In genomic region chr7:101838837-101839483, GRCh38 we compare ENCODE assay signal across 26 cellular contexts. TPM values are rescaled to one million over a fixed set of nuclear protein-coding genes. Genes with fewer than 3 reads are reported as not detected.
DNase-seq lines count a peak whose midpoint lies in the region; ATAC-seq, FAIRE-seq and TF ChIP-seq lines count a peak whose summit lies in the region.
"Had no signal": no experiment of that assay in that cellular context is flagged by ENCODE, and none has a peak within 500 bp of the region (broad histone marks: within the 10 kb centered on the region; RNA-seq: fewer than 3 reads in every experiment).

No MANE protein-coding gene starts in this region.

- no peak overlapping the region for H3K9ac ChIP-seq in SU-DHL-6 (ENCODE audit: low read length)
- H3K9ac ChIP-seq: GM23248 had no signal

- H3K9me3 Mint-ChIP-seq in nephron progenitor cell: peaks cover 42% of the 10 kb centered on the region
- peaks cover 0 to 6% of the 10 kb centered on the region in 2 donors for H3K9me3 Mint-ChIP-seq in stimulated activated naive CD8-positive, alpha-beta T cell treated with anti-CD3 and anti-CD28 coated beads, Interleukin-15, amount 100 ng/mL, for 72 hours
- H3K9me3 Mint-ChIP-seq: activated CD4-positive, alpha-beta T cell treated with anti-CD3 and anti-CD28 coated beads, Interleukin-2, amount 10 ng/mL, durations not matched to agents 7 days and 5 days; activated naive CD4-positive, alpha-beta T cell treated with anti-CD3 and anti-CD28 coated beads, Interleukin-2, amount 10 ng/mL, durations not matched to agents 7 days and 5 days; natural killer cell treated with Interleukin-12 subunit alpha and Interleukin-12 subunit beta and Interleukin-15 and Interleukin-18, amount 100 ng/mL, for 72 hours; T-helper 2 cell treated with Interferon-gamma antibody and Interleukin-4, amounts not matched to agents 5 μg/mL and 100 μg/mL, for 36 hours had no signal

- peaks cover 18% of the 10 kb centered on the region for H3K4me1 Mint-ChIP-seq in nephron progenitor cell
- peaks cover 5% of the 10 kb centered on the region for H3K4me1 Mint-ChIP-seq in stimulated activated naive CD8-positive, alpha-beta T cell treated with anti-CD3 and anti-CD28 coated beads, Interleukin-15, amount 100 ng/mL, for 72 hours
- H3K4me1 Mint-ChIP-seq: activated CD4-positive, alpha-beta T cell treated with anti-CD3 and anti-CD28 coated beads, Interleukin-2, amount 10 ng/mL, durations not matched to agents 7 days and 5 days; activated naive CD4-positive, alpha-beta T cell treated with anti-CD3 and anti-CD28 coated beads, Interleukin-2, amount 10 ng/mL, durations not matched to agents 7 days and 5 days had no signal

- peaks cover 25% of the 10 kb centered on the region for H4K20me1 ChIP-seq in SU-DHL-6 (ENCODE audit: low read depth, low read length)

- H3K4me3 Mint-ChIP-seq in nephron progenitor cell: no peak overlapping the region
- H3K4me3 Mint-ChIP-seq in stimulated activated naive CD8-positive, alpha-beta T cell treated with anti-CD3 and anti-CD28 coated beads, Interleukin-15, amount 100 ng/mL, for 72 hours: no peak overlapping the region
- H3K4me3 Mint-ChIP-seq: activated CD4-positive, alpha-beta T cell treated with anti-CD3 and anti-CD28 coated beads, Interleukin-2, amount 10 ng/mL, durations not matched to agents 7 days and 5 days; activated naive CD4-positive, alpha-beta T cell treated with anti-CD3 and anti-CD28 coated beads, Interleukin-2, amount 10 ng/mL, durations not matched to agents 7 days and 5 days; CD8-positive, alpha-beta T cell; natural killer cell treated with Interleukin-12 subunit alpha and Interleukin-12 subunit beta and Interleukin-15 and Interleukin-18, amount 100 ng/mL, for 72 hours; T-helper 2 cell treated with Interferon-gamma antibody and Interleukin-4, amounts not matched to agents 5 μg/mL and 100 μg/mL, for 36 hours had no signal

- intact Hi-C loops in transverse colon (cut with DNase I; ENCODE audit: low total_unique reads): no loop called here

- no peak overlapping the region for H2AFZ ChIP-seq in SU-DHL-6 (ENCODE audit: low read depth, low read length, severe bottlenecking)
- H2AFZ ChIP-seq: GM23248 had no signal

- TF ChIP-seq RAD21 in A549 (conservative IDR thresholded peaks at IDR 0.05 in 1 of 2, IDR thresholded peaks at IDR 0.05 in 1 of 2): no peak

- H3K36me3 ChIP-seq in SU-DHL-6 (ENCODE audit: low read length): peaks cover 21% of the 10 kb centered on the region
- H3K36me3 ChIP-seq in cardiac muscle cell: no peaks in the 10 kb centered on the region
- H3K36me3 ChIP-seq in transverse colon: no peaks in the 10 kb centered on the region
- H3K36me3 ChIP-seq: left lung, prostate gland had no signal

- in situ Hi-C loops in transverse colon (cut with MboI; ENCODE audit: low pct_ligation_motif_present in 1 of 4, low pct_unique_long_range_greater_than_20kb in 1 of 4, low sequenced_read_pairs in 3 of 4): no loop called here

- H3F3A ChIP-seq in SU-DHL-6 (ENCODE audit: insufficient read depth): peaks cover 36% of the 10 kb centered on the region

- H3K4me3 ChIP-seq in A549 (no peak overlapping the region), SU-DHL-6 (ENCODE audit: insufficient read depth, low read length, poor library complexity, severe bottlenecking) (no peak overlapping the region), cardiac muscle cell (no peak overlapping the region), transverse colon (no peak overlapping the region)
- H3K4me3 ChIP-seq: dorsolateral prefrontal cortex, GM23248, left lung, prostate gland, skin epidermis had no signal

- H3K4me2 ChIP-seq in A549: no peak overlapping the region
- peak overlapping the region; percentile 1 for H3K4me2 ChIP-seq in SU-DHL-6 (ENCODE audit: low read depth, low read length, poor library complexity, severe bottlenecking)

- no peak for FAIRE-seq in A549 (lab: Jason Lieb, UNC)

- H3K79me2 ChIP-seq in SU-DHL-6 (ENCODE audit: insufficient read depth, low read length): peaks cover 100% of the 10 kb centered on the region

- TF ChIP-seq EP300 in A549 (IDR thresholded peaks at IDR 0.05): no peak
- TF ChIP-seq EP300 in transverse colon (IDR thresholded peaks at IDR 0.05; ENCODE audit: low read depth): no peak

- ATAC-seq in A549 (peak; percentile 30 to 48; a peak in 5 of 6 replicates), GM21526 (IDR thresholded peaks at IDR 0.05; ENCODE audit: low FRiP score, unreplicated experiment) (no peak)
- ATAC-seq in stimulated activated naive CD8-positive, alpha-beta T cell treated with anti-CD3 and anti-CD28 coated beads, Interleukin-15, amount 100 ng/mL, for 72 hours: no peak
- ATAC-seq: CD8-positive, alpha-beta T cell; left lung; natural killer cell treated with Interleukin-12 subunit alpha and Interleukin-12 subunit beta and Interleukin-15 and Interleukin-18, amount 100 ng/mL, for 72 hours had no signal

- peaks cover 7% of the 10 kb centered on the region for H3K27me3 Mint-ChIP-seq in nephron progenitor cell (ENCODE audit: low read depth, poor library complexity)
- H3K27me3 Mint-ChIP-seq in stimulated activated naive CD8-positive, alpha-beta T cell treated with anti-CD3 and anti-CD28 coated beads, Interleukin-15, amount 100 ng/mL, for 72 hours: no peaks in the 10 kb centered on the region
- H3K27me3 Mint-ChIP-seq: activated CD4-positive, alpha-beta T cell treated with anti-CD3 and anti-CD28 coated beads, Interleukin-2, amount 10 ng/mL, durations not matched to agents 7 days and 5 days; activated naive CD4-positive, alpha-beta T cell treated with anti-CD3 and anti-CD28 coated beads, Interleukin-2, amount 10 ng/mL, durations not matched to agents 7 days and 5 days; natural killer cell treated with Interleukin-12 subunit alpha and Interleukin-12 subunit beta and Interleukin-15 and Interleukin-18, amount 100 ng/mL, for 72 hours had no signal

- DNase-seq in A549 (ENCODE audit: low read depth in 1 of 2, low spot score in 1 of 2) (no peak), cardiac muscle cell (ENCODE audit: low read depth in 1 of 2, low spot score in 1 of 2) (no peak), nephron progenitor cell (no peak), transverse colon (no peak), DMS153 treated with DMSO at 0.1 percent for 48 hours (lab: John Stamatoyannopoulos, UW; ENCODE audit: unreplicated experiment) (no peak)
- DNase-seq in stimulated activated naive CD8-positive, alpha-beta T cell treated with anti-CD3 and anti-CD28 coated beads, Interleukin-15, amount 100 ng/mL, for 72 hours: no peak
- DNase-seq: activated CD4-positive, alpha-beta T cell treated with anti-CD3 and anti-CD28 coated beads, Interleukin-2, amount 10 ng/mL, durations not matched to agents 7 days and 5 days; activated naive CD4-positive, alpha-beta T cell treated with anti-CD3 and anti-CD28 coated beads, Interleukin-2, amount 10 ng/mL, durations not matched to agents 7 days and 5 days; AML-193; anterior cingulate cortex; CD8-positive, alpha-beta T cell; DMS53; GDM1; GM23248; NCI-H1048; NCI-H1694 treated with DMSO at 0.1 percent for 48 hours; stimulated activated CD4-positive, alpha-beta T cell treated with anti-CD3 and anti-CD28 coated beads, Interleukin-1b, Interleukin-23, amount 100 ng/mL, for 48 hours had no signal

- peaks cover 66% of the 10 kb centered on the region for H3K36me3 Mint-ChIP-seq in nephron progenitor cell (ENCODE audit: low read depth)
- H3K36me3 Mint-ChIP-seq: activated naive CD4-positive, alpha-beta T cell treated with anti-CD3 and anti-CD28 coated beads, Interleukin-2, amount 10 ng/mL, durations not matched to agents 7 days and 5 days; natural killer cell treated with Interleukin-12 subunit alpha and Interleukin-12 subunit beta and Interleukin-15 and Interleukin-18, amount 100 ng/mL, for 72 hours had no signal

- H3K9me3 ChIP-seq in A549 (no peaks in the 10 kb centered on the region), SU-DHL-6 (ENCODE audit: insufficient read depth, low read length) (no peaks in the 10 kb centered on the region), cardiac muscle cell (ENCODE audit: low read depth) (no peaks in the 10 kb centered on the region), transverse colon (no peaks in the 10 kb centered on the region)
- H3K9me3 ChIP-seq: left lung, prostate gland had no signal

- POLR2A ChIA-PET in A549 (lab: Yijun Ruan, JAX): no interaction called here

- H3K27me3 ChIP-seq in SU-DHL-6 (ENCODE audit: low read length) (no peaks in the 10 kb centered on the region), cardiac muscle cell (no peaks in the 10 kb centered on the region), transverse colon (no peaks in the 10 kb centered on the region)
- H3K27me3 ChIP-seq: dorsolateral prefrontal cortex, left lung had no signal

- H3K4me1 ChIP-seq in A549 (peaks cover 6% of the 10 kb centered on the region; the same call in 1 of the 3 replicates), cardiac muscle cell (ENCODE audit: low read depth) (peaks cover 18% of the 10 kb centered on the region), transverse colon (no peaks in the 10 kb centered on the region)
- H3K4me1 ChIP-seq: prostate gland had no signal

- H3K9me2 ChIP-seq in SU-DHL-6 (replicated peaks; ENCODE audit: insufficient read depth, low read length): no peaks in the 10 kb centered on the region

- no peak for TF ChIP-seq CTCF in A549 (IDR thresholded peaks at IDR 0.05)
- no peak for TF ChIP-seq CTCF in SU-DHL-6 (IDR thresholded peaks at IDR 0.05; ENCODE audit: insufficient read depth, low read length, poor library complexity, severe bottlenecking)
- TF ChIP-seq CTCF in cardiac muscle cell (IDR thresholded peaks at IDR 0.05; ENCODE audit: low read depth, low read length): no peak
- TF ChIP-seq CTCF in nephron progenitor cell (IDR thresholded peaks at IDR 0.05): no peak
- TF ChIP-seq CTCF in transverse colon (IDR thresholded peaks at IDR 0.05): no peak

- TF ChIP-seq POLR2A in A549 (IDR thresholded peaks at IDR 0.05; ENCODE audit: low read length) (no peak), transverse colon (IDR thresholded peaks at IDR 0.05) (no peak)

- WGBS in A549 (ENCODE audit: missing lambda C conversion rate): 87% methylated on average over 17 of the region's 17 CpGs
- 74 to 84% methylated on average over 11 to 17 of the region's 17 CpGs for whole genome bisulfite sequencing in transverse colon (ENCODE audit: low coverage in 1 of 2), 2 donors

- H3K27ac ChIP-seq in A549 (no peak overlapping the region), SU-DHL-6 (ENCODE audit: low read depth, low read length) (peak overlapping the region; percentile 83; the same call in 1 of the 2 replicates), cardiac muscle cell (peak overlapping the region; percentile 69), transverse colon (no peak overlapping the region)
- H3K27ac ChIP-seq: GM23248, left lung, prostate gland, skin epidermis, VCaP had no signal

- H3K27ac Mint-ChIP-seq in nephron progenitor cell: peak overlapping the region; percentile 96
- H3K27ac Mint-ChIP-seq in stimulated activated naive CD8-positive, alpha-beta T cell treated with anti-CD3 and anti-CD28 coated beads, Interleukin-15, amount 100 ng/mL, for 72 hours: peak overlapping the region in 1 of 2 donors; percentile 35
- H3K27ac Mint-ChIP-seq: activated CD4-positive, alpha-beta T cell treated with anti-CD3 and anti-CD28 coated beads, Interleukin-2, amount 10 ng/mL, durations not matched to agents 7 days and 5 days; activated naive CD4-positive, alpha-beta T cell treated with anti-CD3 and anti-CD28 coated beads, Interleukin-2, amount 10 ng/mL, durations not matched to agents 7 days and 5 days; CD8-positive, alpha-beta T cell; T-helper 2 cell treated with Interferon-gamma antibody and Interleukin-4, amounts not matched to agents 5 μg/mL and 100 μg/mL, for 36 hours had no signal

- CTCF ChIA-PET in A549 (lab: Yijun Ruan, JAX): interaction anchor here (0.8 to 0.9 kb wide), 2 partner anchors 14 to 18 kb away, joined by 3 read pairs; no protein-coding TSS in a partner anchor

RNA-seq across cellular contexts. Expression of gene CUX1, which starts 21.5 kb away (rescaled TPM):
- polyA plus RNA-seq in A549 (2011; rRNA removed) (32.7 and 34.9 TPM in 2 replicates), A549 (2017; fragmentation: RNase III; extraction: RNeasy Plus Mini Kit Qiagen cat#74134 plus additional on column Dnase treatment) (32.5 to 35.3 TPM (median 33.4 TPM) in 3 replicates), cardiac muscle cell (66.6 and 67.7 TPM in 2 replicates)
- polyA plus RNA-seq in A549 (2012; cell fraction: cytosol; rRNA removed): 37.6 and 46.3 TPM in 2 replicates
- 33.9 and 40.4 TPM in 2 replicates for polyA plus RNA-seq in A549 (2012; cell fraction: nucleus; rRNA removed)
- 40.4 and 47.0 TPM in 2 replicates for polyA minus RNA-seq in A549 (2011; rRNA and poly(A)+ RNA removed)
- total RNA-seq in cardiac muscle cell (71.7 and 85.3 TPM in 2 replicates), transverse colon (100 to 1,000 TPM in 2 of 4 donors, 10 to 100 TPM in 2; 56.9 to 124 (median 93.2) TPM)

Comparison
In these comparisons a context has a peak if more than half of its experiments do, and no peak if none do; other contexts are left out.
1. ATAC-seq: peak in A549 (2 of 2); none in stimulated activated naive CD8-positive, alpha-beta T cell treated with anti-CD3 and anti-CD28 coated beads, Interleukin-15, amount 100 ng/mL, for 72 hours (single experiment) and GM21526 (single experiment).
2. H3K27ac ChIP-seq: peak in SU-DHL-6 (single experiment) and cardiac muscle cell (single experiment); none in A549 (0 of 2) and transverse colon (0 of 4).